In the genomic region with DNA sequence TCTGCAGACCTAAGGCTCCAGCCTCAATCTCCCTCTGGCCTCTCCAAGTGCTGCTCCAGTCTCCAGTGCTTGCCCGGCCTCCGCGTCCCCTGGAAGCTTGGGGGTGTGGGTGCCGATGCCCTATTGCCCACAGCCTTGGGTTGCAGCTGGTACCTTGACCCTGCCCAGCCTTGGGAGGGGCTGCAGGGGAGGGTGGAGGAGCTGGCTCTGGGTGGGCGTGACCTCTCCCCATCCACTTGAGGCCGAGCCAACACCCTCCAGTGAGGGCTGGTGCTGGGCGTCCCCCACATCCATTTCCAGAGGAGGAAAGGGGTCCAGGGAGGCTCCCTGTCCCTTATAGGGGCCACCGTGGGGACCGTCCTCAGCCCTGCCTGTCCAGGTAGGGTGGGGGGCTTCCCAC, we compare ENCODE assay signal across 38 cellular contexts. TPM values are rescaled to one million over a fixed set of nuclear protein-coding genes. Genes with fewer than 3 reads are reported as not detected.
DNase-seq lines count a peak whose midpoint lies in the region; ATAC-seq, FAIRE-seq and TF ChIP-seq lines count a peak whose summit lies in the region.
"Had no signal": no experiment of that assay in that cellular context is flagged by ENCODE, and none has a peak within 500 bp of the region (broad histone marks: within the 10 kb centered on the region; RNA-seq: fewer than 3 reads in every experiment).

No MANE protein-coding gene starts in this region.

- POLR2A ChIA-PET in HEK293 (lab: Yijun Ruan, JAX), result no interaction called here
- POLR2A ChIA-PET in H1 (lab: Charles Lee; ENCODE audit: partially characterized antibody), result no interaction called here

- H3K4me3 ChIP-seq in HEK293 (ENCODE audit: low read depth, low read length) (no peak overlapping the region), H1 (ENCODE audit: extremely low read depth in 1 of 4, insufficient read depth in 2 of 4, low read depth in 3 of 4, low read length in 4 of 4) (no peak overlapping the region), mesenchymal stem cell (ENCODE audit: insufficient read depth in 1 of 2, low read depth in 1 of 2, low read length in 2 of 2) (no peak overlapping the region), neuronal stem cell (ENCODE audit: low read length in 2 of 2) (peak overlapping the region in 1 of 2 donors; percentile 23), colonic mucosa (no peak overlapping the region)
- H3K4me3 ChIP-seq: A549; BLaER1; BLaER1 treated with 17β-estradiol and CSF1 and Interleukin-3, amounts not matched to agents 10 nM and 100 nM had no signal

- H3K9me3 ChIP-seq in HEK293 (ENCODE audit: control insufficient read depth, insufficient read depth, low read depth, low read length) (no peaks in the 10 kb centered on the region), H1 (ENCODE audit: insufficient read depth in 2 of 2, low read depth in 1 of 2, low read length in 1 of 2) (no peaks in the 10 kb centered on the region), mesenchymal stem cell (ENCODE audit: control insufficient read depth, low read length) (no peaks in the 10 kb centered on the region), neuronal stem cell (replicated peaks in 1 of 2; ENCODE audit: control insufficient read depth in 2 of 2, insufficient read depth in 1 of 2, low read depth in 1 of 2, low read length in 2 of 2) (no peaks in the 10 kb centered on the region), colonic mucosa (no peaks in the 10 kb centered on the region)
- H3K9me3 ChIP-seq: A549; BE2C; BLaER1; BLaER1 treated with 17β-estradiol and CSF1 and Interleukin-3, amounts not matched to agents 10 nM and 100 nM; Caco-2 had no signal

- no peak overlapping the region for H3K27ac ChIP-seq in HEK293 (ENCODE audit: extremely low read depth, low read depth, low read length)
- no peak overlapping the region for H3K27ac ChIP-seq in H1 (ENCODE audit: low read depth, low read length)
- no peak overlapping the region for H3K27ac ChIP-seq in mesenchymal stem cell (ENCODE audit: low read length, poor library complexity, severe bottlenecking)
- no peak overlapping the region for H3K27ac ChIP-seq in neuronal stem cell (replicated peaks; ENCODE audit: low read length)
- H3K27ac ChIP-seq in colonic mucosa, result no peak overlapping the region
- H3K27ac ChIP-seq: 22Rv1; A549; BLaER1; BLaER1 treated with 17β-estradiol and CSF1 and Interleukin-3, amounts not matched to agents 10 nM and 100 nM; C4-2B had no signal

- no peaks in the 10 kb centered on the region for H3K27me3 ChIP-seq in H1 (replicated peaks in 1 of 4; ENCODE audit: control insufficient read depth in 3 of 4, extremely low read depth in 1 of 4, insufficient read depth in 3 of 4, low read length in 3 of 4)
- H3K27me3 ChIP-seq in mesenchymal stem cell (ENCODE audit: control insufficient read depth in 1 of 2, insufficient read depth in 1 of 2, low read length in 2 of 2), result no peaks in the 10 kb centered on the region
- H3K27me3 ChIP-seq in neuronal stem cell (ENCODE audit: control insufficient read depth in 3 of 3, insufficient read depth in 3 of 3, low read depth in 1 of 3, low read length in 3 of 3), result no peaks in the 10 kb centered on the region
- no peaks in the 10 kb centered on the region for H3K27me3 ChIP-seq in colonic mucosa
- H3K27me3 ChIP-seq: BE2C, BLaER1 had no signal

- H3K23ac ChIP-seq in H1 (ENCODE audit: insufficient read length), result no peak overlapping the region
- H3K23ac ChIP-seq in mesenchymal stem cell (ENCODE audit: low read length in 2 of 2), result no peak overlapping the region
- H3K23ac ChIP-seq in neuronal stem cell (ENCODE audit: low read depth, low read length, poor library complexity), result peak overlapping the region; percentile 18

- H3K14ac ChIP-seq in H1 (ENCODE audit: insufficient read length), result no peak overlapping the region
- H3K14ac ChIP-seq in mesenchymal stem cell (ENCODE audit: low read length in 2 of 2), result no peak overlapping the region
- H3K14ac ChIP-seq in neuronal stem cell (ENCODE audit: low read length), result peak overlapping the region; percentile 94

- H2BK120ac ChIP-seq in H1 (replicated peaks; ENCODE audit: low read depth, low read length), result no peak overlapping the region
- H2BK120ac ChIP-seq in mesenchymal stem cell (ENCODE audit: low read depth, low read length), result no peak overlapping the region
- no peak overlapping the region for H2BK120ac ChIP-seq in neuronal stem cell (ENCODE audit: low read depth, low read length)

- H2BK12ac ChIP-seq in H1 (ENCODE audit: low read depth, low read length) (no peak overlapping the region), mesenchymal stem cell (ENCODE audit: low read length in 2 of 2) (no peak overlapping the region), neuronal stem cell (ENCODE audit: low read length) (peak overlapping the region; percentile 94)

- H3K23me2 ChIP-seq in H1 (ENCODE audit: low read depth, low read length), result no peaks in the 10 kb centered on the region; the same call in 1 of the 2 replicates

- H3K4me2 ChIP-seq in H1 (ENCODE audit: insufficient read depth in 1 of 2, low read depth in 2 of 2, low read length in 2 of 2), result no peak overlapping the region
- H3K4me2 ChIP-seq in mesenchymal stem cell (ENCODE audit: low read length, poor library complexity, severe bottlenecking), result no peak overlapping the region
- no peak overlapping the region for H3K4me2 ChIP-seq in neuronal stem cell (ENCODE audit: insufficient read depth, low read length, poor library complexity, severe bottlenecking)
- H3K4me2 ChIP-seq: A549; BLaER1; BLaER1 treated with 17β-estradiol and CSF1 and Interleukin-3, amounts not matched to agents 10 nM and 100 nM had no signal

- H4K8ac ChIP-seq in H1 (ENCODE audit: extremely low read depth, insufficient read depth, low read length), result peak overlapping the region; percentile 51; the same call in 1 of the 2 replicates
- H4K8ac ChIP-seq in mesenchymal stem cell (ENCODE audit: low read length), result no peak overlapping the region
- H4K8ac ChIP-seq in neuronal stem cell (ENCODE audit: low read depth, low read length), result no peak overlapping the region

- H2AFZ ChIP-seq in H1 (ENCODE audit: low read length), result no peak overlapping the region
- H2AFZ ChIP-seq in mesenchymal stem cell (ENCODE audit: low read depth, low read length), result no peak overlapping the region
- H2AFZ ChIP-seq in neuronal stem cell (ENCODE audit: low read length), result no peak overlapping the region

- H3K79me1 ChIP-seq in H1 (ENCODE audit: low read depth, low read length) (peaks cover 10% of the 10 kb centered on the region), mesenchymal stem cell (replicated peaks; ENCODE audit: low read length, poor library complexity, severe bottlenecking) (no peaks in the 10 kb centered on the region), neuronal stem cell (ENCODE audit: low read depth, low read length) (peaks cover 7% of the 10 kb centered on the region)

- no peak overlapping the region for H4K5ac ChIP-seq in H1 (ENCODE audit: insufficient read length, low read depth, low read length)

- no peak for TF ChIP-seq RAD21 in H1 (IDR thresholded peaks at IDR 0.05 in 1 of 2, conservative IDR thresholded peaks at IDR 0.05 in 1 of 2; ENCODE audit: low read depth in 2 of 2, low read length in 2 of 2)

- WGBS in H1 (ENCODE audit: extremely low coverage in 1 of 2, insufficient coverage in 1 of 2, insufficient read length in 1 of 2, insufficient replicate concordance in 2 of 2, low coverage in 1 of 2, low lambda C conversion rate in 2 of 2, missing lambda C conversion rate in 1 of 2), 2 experiments, result 100% methylated on average over 3 of the region's 9 CpGs; no CpG with 5 or more reads in 1 of the 2 experiments
- WGBS in mesenchymal stem cell, result 83% methylated on average over 9 of the region's 9 CpGs
- no CpG with 5 or more reads among the region's 9 CpGs for WGBS in neuronal stem cell (ENCODE audit: extremely low coverage in 2 of 2, insufficient read length in 2 of 2, insufficient replicate concordance in 1 of 2), 2 donors

- H3K4ac ChIP-seq in H1 (replicated peaks; ENCODE audit: insufficient read length, low read depth, low read length) (no peak overlapping the region), mesenchymal stem cell (ENCODE audit: low read depth in 1 of 2, low read length in 2 of 2) (no peak overlapping the region), neuronal stem cell (ENCODE audit: low read length) (no peak overlapping the region)

- peaks cover 2 to 22% of the 10 kb centered on the region in 2 experiments for H4K20me1 ChIP-seq in H1 (replicated peaks in 1 of 2; ENCODE audit: control insufficient read depth in 1 of 2, insufficient read depth in 2 of 2, low read length in 2 of 2)

- H2AK5ac ChIP-seq in H1 (ENCODE audit: low read depth, low read length), result no peak overlapping the region
- no peak overlapping the region for H2AK5ac ChIP-seq in mesenchymal stem cell (ENCODE audit: low read length, severe bottlenecking)
- H2AK5ac ChIP-seq in neuronal stem cell (ENCODE audit: low read depth, low read length), result no peak overlapping the region

- no peak overlapping the region for H3K9ac ChIP-seq in H1 (replicated peaks in 1 of 4; ENCODE audit: extremely low read depth in 1 of 4, low read depth in 3 of 4, low read length in 3 of 4)
- H3K9ac ChIP-seq in mesenchymal stem cell (ENCODE audit: low read length), result no peak overlapping the region
- H3K9ac ChIP-seq in neuronal stem cell (ENCODE audit: low read depth, low read length, poor library complexity), result no peak overlapping the region
- H3K9ac ChIP-seq in colonic mucosa (ENCODE audit: low read depth in 2 of 2, low read length in 2 of 2), result no peak overlapping the region
- H3K9ac ChIP-seq: BLaER1; BLaER1 treated with 17β-estradiol and CSF1 and Interleukin-3, amounts not matched to agents 10 nM and 100 nM had no signal

- TF ChIP-seq CTCF in HEK293 (tag by site-specific recombination; IDR thresholded peaks at IDR 0.05) (no peak), H1 (IDR thresholded peaks at IDR 0.05; ENCODE audit: control extremely low read depth in 1 of 3, insufficient read depth in 1 of 3, low read depth in 1 of 3, low read length in 3 of 3) (no peak), colonic mucosa (IDR thresholded peaks at IDR 0.05) (no peak)

- no peak for TF ChIP-seq POLR2A in H1 (IDR thresholded peaks at IDR 0.05; ENCODE audit: control extremely low read depth in 1 of 2, low read depth in 2 of 2, low read length in 2 of 2)

- H3K4me1 ChIP-seq in HEK293 (ENCODE audit: control insufficient read depth, insufficient read depth, low read length) (no peaks in the 10 kb centered on the region), H1 (replicated peaks in 1 of 4; ENCODE audit: control insufficient read depth in 3 of 4, insufficient read depth in 4 of 4, low read length in 3 of 4) (no peaks in the 10 kb centered on the region; a peak in 1 of 7 replicates), mesenchymal stem cell (ENCODE audit: control insufficient read depth, insufficient read depth, low read depth, low read length) (no peaks in the 10 kb centered on the region), neuronal stem cell (ENCODE audit: control insufficient read depth in 2 of 2, insufficient read depth in 1 of 2, low read depth in 1 of 2, low read length in 2 of 2) (no peaks in the 10 kb centered on the region), colonic mucosa (no peaks in the 10 kb centered on the region)
- H3K4me1 ChIP-seq: A549, Caco-2 had no signal

- H3K79me2 ChIP-seq in H1 (ENCODE audit: control insufficient read depth in 1 of 2, insufficient read depth in 2 of 2, low read length in 2 of 2), result peaks cover 0 to 6% of the 10 kb centered on the region in 2 experiments; a peak in 2 of 4 replicates

- H4K91ac ChIP-seq in H1 (replicated peaks; ENCODE audit: insufficient read length, low read length) (no peak overlapping the region), mesenchymal stem cell (ENCODE audit: low read length) (no peak overlapping the region), neuronal stem cell (ENCODE audit: low read depth, low read length, poor library complexity) (no peak overlapping the region)

- H2BK15ac ChIP-seq in H1 (ENCODE audit: low read length) (no peak overlapping the region), mesenchymal stem cell (ENCODE audit: low read depth, poor library complexity, severe bottlenecking) (peak overlapping the region; percentile 38), neuronal stem cell (ENCODE audit: low read length) (peak overlapping the region; percentile 57)

- CTCF ChIA-PET in HEK293 (lab: Yijun Ruan, JAX), result no interaction called here
- CTCF ChIA-PET in H1 (lab: Charles Lee; ENCODE audit: partially characterized antibody), result interaction anchor here (0.6 kb wide), 1 partner anchor 70 kb away, joined by 3 read pairs; no protein-coding TSS in a partner anchor

- intact Hi-C loops in colonic mucosa (cut with DNase I), result no loop called here

- no peak overlapping the region for H3K56ac ChIP-seq in H1 (replicated peaks; ENCODE audit: insufficient read length, low read depth, low read length)

- H2BK5ac ChIP-seq in H1 (ENCODE audit: low read depth, low read length) (no peak overlapping the region), mesenchymal stem cell (ENCODE audit: low read depth, low read length, poor library complexity, severe bottlenecking) (no peak overlapping the region), neuronal stem cell (ENCODE audit: low read length) (peak overlapping the region; percentile 66)

- FAIRE-seq in H1 (lab: Jason Lieb, UNC), result no peak
- FAIRE-seq: A204.1, A549, D721Med had no signal

- no peaks in the 10 kb centered on the region for H3K36me3 ChIP-seq in HEK293 (ENCODE audit: control insufficient read depth in 2 of 2, insufficient read depth in 1 of 2, low read length in 2 of 2)
- H3K36me3 ChIP-seq in H1 (ENCODE audit: control insufficient read depth in 2 of 4, insufficient read depth in 4 of 4, low read length in 3 of 4), result peaks cover 0 to 5% (median 0%) of the 10 kb centered on the region in 4 experiments; a peak in 1 of 8 replicates
- no peaks in the 10 kb centered on the region for H3K36me3 ChIP-seq in mesenchymal stem cell (ENCODE audit: control insufficient read depth in 1 of 2, insufficient read depth in 2 of 2, low read depth in 1 of 2, low read length in 2 of 2)
- peaks cover 0 to 5% of the 10 kb centered on the region in 2 donors for H3K36me3 ChIP-seq in neuronal stem cell (replicated peaks in 1 of 2; ENCODE audit: control insufficient read depth in 2 of 2, insufficient read depth in 2 of 2, low read length in 2 of 2)
- no peaks in the 10 kb centered on the region for H3K36me3 ChIP-seq in colonic mucosa

- DNase-seq in H1 (ENCODE audit: low read depth in 1 of 2, low spot score in 2 of 2) (no peak), mesenchymal stem cell (no peak), neuronal stem cell (ENCODE audit: low spot score) (no peak), colonic mucosa (no peak), iPS-NIHi7 (ENCODE audit: extremely low spot score) (no peak)
- DNase-seq: 8988T; ACHN; AML-193; BE2C; C1 segment of cervical spinal cord; Caco-2; Calu3; CD4-positive, alpha-beta memory T cell; CD4-positive, alpha-beta T cell; CD4-positive, CD25-positive, alpha-beta regulatory T cell; CD8-positive, alpha-beta memory T cell; CD8-positive, alpha-beta T cell; COR-L47; DMS 273 treated with DMSO at 0.1 percent for 48 hours; DMS153; DMS53; DMS79; DMS79 treated with DMSO at 0.1 percent for 48 hours; DND-41; EL had no signal

- H3K18ac ChIP-seq in H1 (ENCODE audit: extremely low read depth, low read length) (no peak overlapping the region), mesenchymal stem cell (ENCODE audit: low read depth in 1 of 2, low read length in 2 of 2) (no peak overlapping the region), neuronal stem cell (ENCODE audit: low read length) (peak overlapping the region; percentile 38)

- no peak overlapping the region for H2BK20ac ChIP-seq in H1 (ENCODE audit: low read length)

- no peak for TF ChIP-seq EP300 in H1 (IDR thresholded peaks at IDR 0.05; ENCODE audit: borderline replicate concordance in 1 of 2, low read depth in 2 of 2, low read length in 2 of 2)

- ATAC-seq in HG03460 (IDR thresholded peaks at IDR 0.05; ENCODE audit: unreplicated experiment) (no peak), GM21737 (IDR thresholded peaks at IDR 0.05; ENCODE audit: unreplicated experiment) (no peak)
- ATAC-seq: A549; CD8-positive, alpha-beta T cell had no signal

RNA-seq across cellular contexts. Expression of a gene that starts 24.1 kb away (rescaled TPM):
- total RNA-seq in H1 (2021; fragmentation: NEBNext Ultra II Directional; extraction: Animal tissue kit (Norgen Biotek cat#: 25700)), result 41.6 and 42.3 TPM in 2 replicates
- 11.5 and 25.9 TPM in 2 replicates for polyA plus RNA-seq in H1 (2011; rRNA removed)
- polyA plus RNA-seq in H1 (2011; cell fraction: cytosol; rRNA removed), result 18.3 TPM
- 49.7 TPM for polyA plus RNA-seq in H1 (2011; cell fraction: nucleus; rRNA removed)
- polyA plus RNA-seq in H1 (2012, experiment 1 of 2), result 14.7 to 22.6 TPM (median 20.0 TPM) in 4 replicates
- 16.2 TPM for polyA plus RNA-seq in H1 (2012, experiment 2 of 2)
- 13.6 TPM for polyA plus RNA-seq in H1 (2013, experiment 1 of 2)
- polyA plus RNA-seq in H1 (2013, experiment 2 of 2), result 12.8 TPM
- polyA minus RNA-seq in H1 (2011; rRNA and poly(A)+ RNA removed), result 2.8 and 6.1 TPM in 2 replicates
- polyA minus RNA-seq in H1 (2011; cell fraction: cytosol; rRNA and poly(A)+ RNA removed), result 24.9 TPM
- polyA minus RNA-seq in H1 (2011; cell fraction: nucleus; rRNA and poly(A)+ RNA removed), result 24.4 TPM
- polyA plus RNA-seq in mesenchymal stem cell (2013, experiment 1 of 2), result 1.7 TPM
- polyA plus RNA-seq in mesenchymal stem cell (2013, experiment 2 of 2), result 1.7 TPM
- 14.6 TPM for polyA plus RNA-seq in neuronal stem cell (2013, experiment 1 of 2)
- 14.0 TPM for polyA plus RNA-seq in neuronal stem cell (2013, experiment 2 of 2)
- 10 to 100 TPM in 1 of 2 donors, 1 to 10 TPM in 1; 6.6 to 20.0 TPM for total RNA-seq in colonic mucosa
- total RNA-seq: B cell had no signal
- polyA plus RNA-seq: AG04450; CD14-positive monocyte; CD4-positive, CD25-positive, alpha-beta regulatory T cell; CD8-positive, alpha-beta memory T cell had no signal
